Comparison of ENCODE assay signal across 8 cellular contexts in the genomic region with DNA sequence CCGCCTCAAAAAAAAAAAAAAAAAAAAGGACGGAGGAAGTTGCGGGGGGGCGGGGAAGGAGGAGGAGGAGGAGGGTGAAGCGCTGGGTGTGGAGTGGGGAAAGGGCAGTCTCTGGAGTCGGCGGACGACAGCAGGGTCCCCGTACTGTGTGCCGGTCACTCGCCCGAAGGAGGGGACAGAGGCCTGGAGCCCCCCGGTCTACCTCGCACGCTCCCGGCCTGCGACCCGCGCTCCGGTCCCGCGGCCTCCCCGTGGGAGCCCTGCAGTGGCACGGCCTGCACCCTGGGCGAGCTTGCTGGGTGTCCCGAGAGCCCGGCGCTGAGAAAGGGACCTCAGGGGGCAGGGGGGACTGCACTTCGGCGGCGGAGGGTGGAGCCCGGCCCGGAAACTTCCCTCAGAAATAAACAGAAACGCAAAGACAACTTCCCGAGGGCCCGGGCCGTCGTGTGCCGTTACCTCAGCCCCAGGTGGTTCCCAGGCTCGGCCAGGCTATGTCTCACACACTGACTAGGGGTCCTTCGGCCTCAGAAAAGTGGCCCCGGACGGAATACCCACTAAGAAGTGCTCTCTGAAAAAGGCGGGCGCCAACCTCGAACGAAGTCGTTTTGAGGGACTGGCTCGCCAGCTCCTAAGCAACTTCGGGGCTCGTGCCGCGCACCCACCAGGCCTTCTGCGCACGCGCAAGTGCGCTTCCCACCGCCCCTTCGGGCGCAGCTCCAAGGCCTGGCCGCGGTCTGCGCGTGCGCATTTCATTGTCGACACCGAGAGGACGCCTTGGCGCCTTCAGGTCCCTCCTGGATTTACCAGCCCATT. TPM values are rescaled to one million over a fixed set of nuclear protein-coding genes. Genes with fewer than 3 reads are reported as not detected.
DNase-seq lines count a peak whose midpoint lies in the region; ATAC-seq lines count a peak whose summit lies in the region.

A gene with protein sequence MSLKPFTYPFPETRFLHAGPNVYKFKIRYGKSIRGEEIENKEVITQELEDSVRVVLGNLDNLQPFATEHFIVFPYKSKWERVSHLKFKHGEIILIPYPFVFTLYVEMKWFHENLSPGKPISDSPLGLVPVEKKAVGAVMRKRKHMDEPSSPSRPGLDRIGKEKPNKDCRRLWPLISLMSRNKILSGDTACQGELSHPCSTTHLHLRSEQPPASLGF (minus strand): TSS at position 688 of the 813 bp plus-strand sequence. CDS start 12,703 bp downstream, outside the sequence.

- H3K79me1 ChIP-seq in mesendoderm (ENCODE audit: low read length) = no peaks in the 10 kb centered on the region

- H2BK5ac ChIP-seq in mesendoderm (ENCODE audit: low read length) = no peak within 1 kb of the TSS

- H3K4ac ChIP-seq in mesendoderm (ENCODE audit: low read depth, low read length) = no peak within 1 kb of the TSS

- H4K8ac ChIP-seq in mesendoderm (ENCODE audit: low read depth, low read length) = no peak within 1 kb of the TSS

- H3K79me2 ChIP-seq in mesendoderm (ENCODE audit: control insufficient read depth, insufficient read depth, low read length) = no peaks in the 10 kb centered on the region

- no CpG with 5 or more reads among the region's 69 CpGs for WGBS in mesendoderm (ENCODE audit: extremely low coverage, insufficient coverage, low lambda C conversion rate)

- H3K4me1 ChIP-seq in mesendoderm (ENCODE audit: control insufficient read depth, low read depth, low read length) = no peaks in the 10 kb centered on the region

- H3K4me3 ChIP-seq in H7 (ENCODE audit: insufficient read depth, low read depth, low read length) (peak within 1 kb of the TSS; percentile 23), mesendoderm (ENCODE audit: low read length) (no peak within 1 kb of the TSS)

- no peak within 1 kb of the TSS for H2BK120ac ChIP-seq in mesendoderm (ENCODE audit: low read depth, low read length)

- no peak within 1 kb of the TSS for H3K23ac ChIP-seq in mesendoderm (ENCODE audit: low read length)

- H3K4me2 ChIP-seq in mesendoderm (ENCODE audit: low read length) = no peak within 1 kb of the TSS

- ATAC-seq in HG02973 (IDR thresholded peaks at IDR 0.05; ENCODE audit: unreplicated experiment) = no peak

- H3K18ac ChIP-seq in mesendoderm (ENCODE audit: low read length) = no peak within 1 kb of the TSS

- no peak within 1 kb of the TSS for H2AK5ac ChIP-seq in mesendoderm (ENCODE audit: low read length)

- peaks cover 9% of the 10 kb centered on the region for H3K27me3 ChIP-seq in H7 (ENCODE audit: control insufficient read depth, insufficient read depth, low read length)
- no peaks in the 10 kb centered on the region for H3K27me3 ChIP-seq in mesendoderm (ENCODE audit: insufficient read depth, low read length, poor library complexity)

- no peak within 1 kb of the TSS for H3K9ac ChIP-seq in mesendoderm (ENCODE audit: low read length)

- H2BK15ac ChIP-seq in mesendoderm (replicated peaks; ENCODE audit: low read depth) = no peak within 1 kb of the TSS

- no peak within 1 kb of the TSS for H3K56ac ChIP-seq in mesendoderm (ENCODE audit: low read length)

- no peak within 1 kb of the TSS for H4K5ac ChIP-seq in mesendoderm (ENCODE audit: low read length)

- peak; percentile 66 for DNase-seq in H7
- DNase-seq in activated CD8-positive, alpha-beta memory T cell treated with anti-CD3 and anti-CD28 coated beads for 24 hours = peak; percentile 94
- peak; percentile 82 for DNase-seq in effector CD4-positive, alpha-beta T cell
- DNase-seq in mesendoderm = peak; percentile 87
- peak; percentile 83 for DNase-seq in stimulated activated CD8-positive, alpha-beta memory T cell treated with anti-CD3 and anti-CD28 coated beads, Interleukin-12 subunit alpha, Interleukin-12 subunit beta, amount 100 ng/mL, for 1 hour (ENCODE audit: low read depth)
- DNase-seq in SKM-1 treated with dmso at 0.1 percent for 144 hours (lab: John Stamatoyannopoulos, UW; ENCODE audit: unreplicated experiment) = no peak
- DNase-seq in AML-193 (lab: John Stamatoyannopoulos, UW) = no peak

- no peaks in the 10 kb centered on the region for H3K36me3 ChIP-seq in H7 (replicated peaks; ENCODE audit: control insufficient read depth, insufficient read depth, low read length)
- H3K36me3 ChIP-seq in mesendoderm (ENCODE audit: control insufficient read depth, insufficient read depth, low read length) = no peaks in the 10 kb centered on the region

- H3K27ac ChIP-seq in mesendoderm (ENCODE audit: low read depth, low read length) = no peak within 1 kb of the TSS

RNA-seq across cellular contexts. Expression of the gene that starts here (rescaled TPM):
- 0.97 and 1.1 TPM in 2 replicates for total RNA-seq in H7 (2014; rRNA removed; shearing (Covaris generic))
- polyA plus RNA-seq in mesendoderm (2013, experiment 1 of 2) = not detected
- polyA plus RNA-seq in mesendoderm (2013, experiment 2 of 2) = not detected

Comparison
In these comparisons a context has a peak if more than half of its experiments do, and no peak if none do; other contexts are left out.
1. DNase-seq: peak in H7 (single experiment), activated CD8-positive, alpha-beta memory T cell treated with anti-CD3 and anti-CD28 coated beads for 24 hours (single experiment), effector CD4-positive, alpha-beta T cell (single experiment), mesendoderm (single experiment) and stimulated activated CD8-positive, alpha-beta memory T cell treated with anti-CD3 and anti-CD28 coated beads, Interleukin-12 subunit alpha, Interleukin-12 subunit beta, amount 100 ng/mL, for 1 hour (single experiment); none in SKM-1 treated with dmso at 0.1 percent for 144 hours (single experiment) and AML-193 (0 of 2).